Comparison of ENCODE assay signal across 16 cellular contexts in the genomic region with DNA sequence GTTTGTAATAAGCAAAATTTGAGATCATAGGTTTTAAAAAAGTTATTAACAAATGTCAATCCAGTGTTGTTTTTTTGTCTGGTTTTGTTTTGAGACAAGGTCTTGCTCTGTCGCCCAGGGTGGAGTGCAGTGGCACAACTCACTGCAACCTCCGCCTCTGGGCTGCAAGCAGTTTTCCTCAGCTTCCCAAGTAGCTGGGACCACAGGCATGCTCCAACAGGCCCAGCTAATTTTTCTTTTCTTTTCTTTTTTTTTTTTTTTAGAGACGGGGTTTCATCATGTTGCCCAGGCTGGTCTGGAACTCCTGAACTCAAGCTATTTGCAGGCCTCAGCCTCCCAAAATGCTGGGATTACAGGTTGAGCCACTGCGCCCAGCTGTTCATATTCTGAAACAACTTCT.
"Had no signal": no experiment of that assay in that cellular context is flagged by ENCODE, and none has a peak within 500 bp of the region (broad histone marks: within the 10 kb centered on the region; RNA-seq: fewer than 3 reads in every experiment).

No MANE protein-coding gene starts in this region.

- H3K4me1 ChIP-seq: esophagus muscularis mucosa had no signal

- H3K9me3 ChIP-seq: esophagus muscularis mucosa, transverse colon had no signal

- H3K9me3 Mint-ChIP-seq: activated CD4-positive, alpha-beta T cell treated with anti-CD3 and anti-CD28 coated beads, Interleukin-2, amount 10 ng/mL, durations not matched to agents 7 days and 5 days; activated naive CD8-positive, alpha-beta T cell treated with anti-CD3 and anti-CD28 coated beads, Interleukin-2, amount 10 ng/mL, durations not matched to agents 7 days and 5 days; naive thymus-derived CD8-positive, alpha-beta T cell had no signal

- ATAC-seq: left lobe of liver; naive thymus-derived CD8-positive, alpha-beta T cell; right cardiac atrium had no signal

- H3K4me3 ChIP-seq: esophagus muscularis mucosa, skin epidermis, transverse colon had no signal

- FAIRE-seq: endometrium had no signal

- H3K27ac Mint-ChIP-seq: activated CD4-positive, alpha-beta T cell treated with anti-CD3 and anti-CD28 coated beads, Interleukin-2, amount 10 ng/mL, durations not matched to agents 7 days and 5 days; activated naive CD8-positive, alpha-beta T cell treated with anti-CD3 and anti-CD28 coated beads, Interleukin-2, amount 10 ng/mL, durations not matched to agents 7 days and 5 days; naive thymus-derived CD8-positive, alpha-beta T cell; progenitor cell of endocrine pancreas had no signal

- H3K27me3 ChIP-seq: esophagus muscularis mucosa, transverse colon had no signal

- H3K27ac ChIP-seq: esophagus muscularis mucosa, skin epidermis, transverse colon had no signal

- H3K36me3 ChIP-seq: esophagus muscularis mucosa, transverse colon had no signal

- H3K4me3 Mint-ChIP-seq: activated CD4-positive, alpha-beta T cell treated with anti-CD3 and anti-CD28 coated beads, Interleukin-2, amount 10 ng/mL, durations not matched to agents 7 days and 5 days; activated naive CD8-positive, alpha-beta T cell treated with anti-CD3 and anti-CD28 coated beads, Interleukin-2, amount 10 ng/mL, durations not matched to agents 7 days and 5 days; naive thymus-derived CD8-positive, alpha-beta T cell had no signal

- H3K27me3 Mint-ChIP-seq: activated CD4-positive, alpha-beta T cell treated with anti-CD3 and anti-CD28 coated beads, Interleukin-2, amount 10 ng/mL, durations not matched to agents 7 days and 5 days; activated naive CD8-positive, alpha-beta T cell treated with anti-CD3 and anti-CD28 coated beads, Interleukin-2, amount 10 ng/mL, durations not matched to agents 7 days and 5 days; naive thymus-derived CD8-positive, alpha-beta T cell; progenitor cell of endocrine pancreas had no signal

- DNase-seq: activated CD4-positive, alpha-beta T cell treated with anti-CD3 and anti-CD28 coated beads, Interleukin-2, amount 10 ng/mL, durations not matched to agents 7 days and 5 days; activated naive CD4-positive, alpha-beta T cell; activated naive CD8-positive, alpha-beta T cell treated with anti-CD3 and anti-CD28 coated beads, Interleukin-2, amount 10 ng/mL, durations not matched to agents 7 days and 5 days; hypothalamus; naive thymus-derived CD8-positive, alpha-beta T cell; nucleus accumbens; stimulated activated CD4-positive, alpha-beta T cell treated with anti-CD3 and anti-CD28 coated beads, Interleukin-4, amount 100 ng/mL, for 24 hours; stimulated activated naive CD4-positive, alpha-beta T cell treated with Interleukin-2 at 50 U/mL for 16 hours; substantia nigra; transverse colon had no signal

- H3K4me1 Mint-ChIP-seq: activated CD4-positive, alpha-beta T cell treated with anti-CD3 and anti-CD28 coated beads, Interleukin-2, amount 10 ng/mL, durations not matched to agents 7 days and 5 days; activated naive CD8-positive, alpha-beta T cell treated with anti-CD3 and anti-CD28 coated beads, Interleukin-2, amount 10 ng/mL, durations not matched to agents 7 days and 5 days; naive thymus-derived CD8-positive, alpha-beta T cell had no signal
